9 cellular contexts compared by ENCODE assay signal in genomic region chr11:803770-804598, GRCh38. TPM values are rescaled to one million over a fixed set of nuclear protein-coding genes. Genes with fewer than 3 reads are reported as not detected.
DNase-seq lines count a peak whose midpoint lies in the region; ATAC-seq and TF ChIP-seq lines count a peak whose summit lies in the region.
"Had no signal": no experiment of that assay in that cellular context is flagged by ENCODE, and none has a peak within 500 bp of the region (broad histone marks: within the 10 kb centered on the region; RNA-seq: fewer than 3 reads in every experiment).

No MANE protein-coding gene starts in this region.

- peak overlapping the region; percentile 75 for H3K4me3 ChIP-seq in Caco-2 (ENCODE audit: low read depth, low read length)
- peak overlapping the region; percentile 56 to 57 for H3K4me3 ChIP-seq in cardiac fibroblast (replicated peaks in 1 of 2; ENCODE audit: low read depth in 2 of 2, low read length in 2 of 2)
- H3K4me3 ChIP-seq in neural cell (ENCODE audit: low read length), result peak overlapping the region; percentile 70

- H3K9me3 ChIP-seq in Caco-2 (no peaks in the 10 kb centered on the region), neural cell (ENCODE audit: low read length) (no peaks in the 10 kb centered on the region)

- H3K27ac ChIP-seq in neural cell (ENCODE audit: low read length), result no peak overlapping the region

- no peaks in the 10 kb centered on the region for H3K27me3 Mint-ChIP-seq in Caco-2 (ENCODE audit: insufficient read depth, unreplicated experiment)

- H3K79me2 ChIP-seq in neural cell (replicated peaks; ENCODE audit: insufficient read depth, low read length), result peaks cover 5% of the 10 kb centered on the region

- no peaks in the 10 kb centered on the region for H3K9me2 ChIP-seq in neural cell (ENCODE audit: insufficient read depth, low read length)

- no TSS peak for BruUV-seq in Caco-2 (replicated peaks; lab: Mats Ljungman, UMichigan)

- CTCF ChIA-PET in Caco-2 (lab: Charles Lee), result no interaction called here

- TF ChIP-seq CTCF in Caco-2 (IDR thresholded peaks at IDR 0.05; ENCODE audit: insufficient read depth in 1 of 2, low read depth in 1 of 2, low read length in 1 of 2, severe bottlenecking in 1 of 2, unreplicated experiment in 1 of 2), result no peak
- TF ChIP-seq CTCF in cardiac fibroblast (IDR thresholded peaks at IDR 0.05; ENCODE audit: low read depth, low read length), result no peak
- TF ChIP-seq CTCF in neural cell (IDR thresholded peaks at IDR 0.05; ENCODE audit: poor library complexity, severe bottlenecking), result no peak

- H3K4me1 Mint-ChIP-seq in Caco-2 (ENCODE audit: low read depth, unreplicated experiment), result no peaks in the 10 kb centered on the region

- H2AFZ ChIP-seq in neural cell (ENCODE audit: low read depth, low read length), result no peak overlapping the region

- peak overlapping the region; percentile 74 for H3K4me3 Mint-ChIP-seq in Caco-2 (ENCODE audit: unreplicated experiment)

- H3K27me3 ChIP-seq in Caco-2 (replicated peaks; ENCODE audit: control insufficient read depth, insufficient read depth, low read length) (no peaks in the 10 kb centered on the region), neural cell (ENCODE audit: insufficient read depth, low read depth, low read length) (no peaks in the 10 kb centered on the region)

- no peaks in the 10 kb centered on the region for H4K20me1 ChIP-seq in neural cell (ENCODE audit: insufficient read depth)

- no peaks in the 10 kb centered on the region for H3F3A ChIP-seq in neural cell (ENCODE audit: insufficient read depth, low read length, poor library complexity, severe bottlenecking)

- H3K36me3 ChIP-seq in Caco-2 (ENCODE audit: control insufficient read depth, insufficient read depth, low read length) (no peaks in the 10 kb centered on the region), neural cell (ENCODE audit: insufficient read depth, low read length) (no peaks in the 10 kb centered on the region)

- TF ChIP-seq EP300 in neural cell (conservative IDR thresholded peaks at IDR 0.05; ENCODE audit: poor library complexity, severe bottlenecking), result no peak

- peaks cover 27% of the 10 kb centered on the region for H3K36me3 Mint-ChIP-seq in Caco-2 (ENCODE audit: insufficient read depth, unreplicated experiment)

- intact Hi-C loops in Caco-2 (cut with micrococcal nuclease; ENCODE audit: unreplicated experiment), result no loop called here

- ATAC-seq in GM21367 (IDR thresholded peaks at IDR 0.05; ENCODE audit: unreplicated experiment) (no peak), GM18868 (IDR thresholded peaks at IDR 0.05; ENCODE audit: unreplicated experiment) (no peak)

- DNase-seq in Caco-2 (no peak), NCI-H1105 treated with DMSO at 0.1 percent for 48 hours (lab: John Stamatoyannopoulos, UW) (peak; percentile 87), cardiac fibroblast (ENCODE audit: low read depth in 2 of 2) (no peak), cerebellum (ENCODE audit: low spot score) (no peak), KG1 (lab: John Stamatoyannopoulos, UW) (no peak)

- TF ChIP-seq RAD21 in neural cell (conservative IDR thresholded peaks at IDR 0.05), result no peak

- H3K9ac ChIP-seq in neural cell (ENCODE audit: low read length), result peak overlapping the region; percentile 68

- peaks cover 14% of the 10 kb centered on the region; the same call in 1 of the 2 replicates for H3K4me1 ChIP-seq in Caco-2

- H3K9me3 Mint-ChIP-seq in Caco-2 (ENCODE audit: unreplicated experiment), result no peaks in the 10 kb centered on the region

- no peak overlapping the region for H3K27ac Mint-ChIP-seq in Caco-2 (ENCODE audit: unreplicated experiment)

- POLR2A ChIA-PET in Caco-2 (lab: Charles Lee), result interaction anchor here (0.7 kb wide), 1 partner anchor 228 kb away, joined by 4 read pairs; the partner anchor contains the start of gene PHRF1

- no peak overlapping the region for H3K4me2 ChIP-seq in neural cell (ENCODE audit: low read length)

TF ChIP-seq in neural cell, 6 proteins besides CTCF, POLR2A, EP300 and RAD21:
- TF ChIP-seq TAF1 (IDR thresholded peaks at IDR 0.05; ENCODE audit: low read depth), result no peak
- no peak for TF ChIP-seq REST (IDR thresholded peaks at IDR 0.05; ENCODE audit: borderline replicate concordance)
- no peak for TF ChIP-seq MXI1 (conservative IDR thresholded peaks at IDR 0.05; ENCODE audit: poor library complexity, severe bottlenecking)
- TF ChIP-seq EZH2 (IDR thresholded peaks at IDR 0.05; ENCODE audit: borderline replicate concordance, insufficient read depth, low read length, poor library complexity, severe bottlenecking), result no peak
- no peak for TF ChIP-seq SMC3 (conservative IDR thresholded peaks at IDR 0.05; ENCODE audit: poor library complexity)
- TF ChIP-seq POLR2AphosphoS5 (IDR thresholded peaks at IDR 0.05), result no peak

RNA-seq across cellular contexts. Expression of gene PIDD1, which starts 1.0 kb away (rescaled TPM):
- 21.3 and 25.3 TPM in 2 replicates for total RNA-seq in Caco-2 (2022)
- 13.3 and 34.9 TPM in 2 replicates for polyA plus RNA-seq in neural cell
- polyA minus RNA-seq in neural cell, result 7.8 and 8.0 TPM in 2 replicates
- 7.6 TPM for total RNA-seq in cerebellum

RNA-seq across cellular contexts. Expression of gene RPLP2, which starts 5.8 kb away (rescaled TPM):
- total RNA-seq in Caco-2 (2022), result 2,622 and 2,843 TPM in 2 replicates
- 147 and 167 TPM in 2 replicates for polyA plus RNA-seq in neural cell
- 70.4 and 76.5 TPM in 2 replicates for polyA minus RNA-seq in neural cell
- total RNA-seq in cerebellum, result 243 TPM

RNA-seq across cellular contexts. Expression of gene SLC25A22, which starts 5.9 kb away (rescaled TPM):
- total RNA-seq in Caco-2 (2022) (31.8 and 37.6 TPM in 2 replicates), cerebellum (18.4 TPM)
- polyA plus RNA-seq in neural cell, result 40.9 and 66.4 TPM in 2 replicates
- polyA minus RNA-seq in neural cell, result 32.5 and 34.8 TPM in 2 replicates

RNA-seq across cellular contexts. Expression of gene CEND1, which starts 14.1 kb away (rescaled TPM):
- total RNA-seq in Caco-2 (2022) (not detected in 2 replicates), cerebellum (6.3 TPM)
- polyA plus RNA-seq in neural cell, result 11.8 and 16.2 TPM in 2 replicates
- polyA minus RNA-seq in neural cell, result 11.8 and 11.9 TPM in 2 replicates
- total RNA-seq: NCI-H460 had no signal

RNA-seq across cellular contexts. Expression of gene PNPLA2, which starts 14.7 kb away (rescaled TPM):
- total RNA-seq in Caco-2 (2022) (84.7 and 93.6 TPM in 2 replicates), cerebellum (13.6 TPM)
- polyA plus RNA-seq in neural cell, result 7.3 and 7.8 TPM in 2 replicates
- 6.5 and 8.8 TPM in 2 replicates for polyA minus RNA-seq in neural cell

Comparison
In these comparisons a context has a peak if more than half of its experiments do, and no peak if none do; other contexts are left out.
1. RNA of gene RPLP2, which starts 5.8 kb away (total RNA-seq): 2,622 to 2,843 TPM in Caco-2; 243 TPM in cerebellum (single experiment); every median in the first group is over 10 times any median in the second.
2. Peak in every context shown above with its lines, with median percentiles within 50 percentile points of each other: H3K4me3 ChIP-seq.